Comparison of ENCODE assay signal across 8 cellular contexts in genomic region chr21:7925918-7926582, GRCh38.
DNase-seq lines count a peak whose midpoint lies in the region; ATAC-seq, FAIRE-seq and TF ChIP-seq lines count a peak whose summit lies in the region.
"Not testable (repeated sequence)": the region's sequence is repeated elsewhere in the genome, so short reads cannot be mapped to it uniquely, and the experiment has no call there.

No MANE protein-coding gene starts in this region.

- FAIRE-seq in K562 (lab: Jason Lieb, UNC) = not testable (repeated sequence)

- not testable (repeated sequence) for H3K27ac Mint-ChIP-seq in stimulated activated memory B cell treated with anti-CD40 and anti-IgM and Interleukin-4, amounts not matched to agents 10 μg/mL and 1 μg/mL and 100 μg/mL, for 72 hours

- not testable (repeated sequence) for H3K4me1 Mint-ChIP-seq in stimulated activated memory B cell treated with anti-CD40 and anti-IgM and Interleukin-4, amounts not matched to agents 10 μg/mL and 1 μg/mL and 100 μg/mL, for 72 hours

- in situ Hi-C loops in K562 (cut with MboI) = not testable (repeated sequence)

- not testable (repeated sequence) for TF ChIP-seq EP300 in K562 (IDR thresholded peaks at IDR 0.05; ENCODE audit: low read length)

- H3K9me3 ChIP-seq in K562 (replicated peaks; ENCODE audit: control insufficient read depth, insufficient read depth, low read depth, low read length) = not testable (repeated sequence)
- peaks cover 9 to 62% of the 10 kb centered on the region in 2 donors for H3K9me3 ChIP-seq in lung (ENCODE audit: control insufficient read depth in 2 of 2, insufficient read depth in 1 of 2, low read length in 1 of 2)

- not testable (repeated sequence) for H3K9me3 Mint-ChIP-seq in stimulated activated memory B cell treated with anti-CD40 and anti-IgM and Interleukin-4, amounts not matched to agents 10 μg/mL and 1 μg/mL and 100 μg/mL, for 72 hours

- POLR2A ChIA-PET in K562 (lab: Yijun Ruan, JAX) = not testable (repeated sequence)

- H3K4me3 ChIP-seq in K562, lung: not testable (repeated sequence)

- peaks cover 28% of the 10 kb centered on the region for H3K36me3 Mint-ChIP-seq in stimulated activated memory B cell treated with anti-CD40 and anti-IgM and Interleukin-4, amounts not matched to agents 10 μg/mL and 1 μg/mL and 100 μg/mL, for 72 hours

- TF ChIP-seq CTCF in K562 (IDR thresholded peaks at IDR 0.05 in 2 of 3, conservative IDR thresholded peaks at IDR 0.05 in 1 of 3; ENCODE audit: insufficient read depth in 2 of 3, low read depth in 1 of 3, low read length in 3 of 3); lung (IDR thresholded peaks at IDR 0.05; ENCODE audit: control extremely low read depth, extremely low read depth): not testable (repeated sequence)

- intact Hi-C loops in K562 (cut with micrococcal nuclease); left cardiac atrium (cut with DNase I): not testable (repeated sequence)

- not testable (repeated sequence) for H3K27me3 ChIP-seq in K562 (ENCODE audit: control insufficient read depth in 2 of 2, insufficient read depth in 2 of 2, low read length in 2 of 2); lung (ENCODE audit: control insufficient read depth, insufficient read depth)

- not testable (repeated sequence) for BruUV-seq in K562 (replicated peaks; lab: Mats Ljungman, UMichigan)

- ATAC-seq in GM18520 (IDR thresholded peaks at IDR 0.05; ENCODE audit: unreplicated experiment) (peak; percentile 54), GM21717 (IDR thresholded peaks at IDR 0.05; ENCODE audit: unreplicated experiment) (peak; percentile 61), HG03097 (IDR thresholded peaks at IDR 0.05; ENCODE audit: low FRiP score, unreplicated experiment) (peak; percentile 72), HG03565 (IDR thresholded peaks at IDR 0.05; ENCODE audit: unreplicated experiment) (peak; percentile 48), K562 (peak; percentile 43; the same call in 1 of the 3 replicates), left cardiac atrium (peak; percentile 45 to 78), lung (ENCODE audit: insufficient read depth, low FRiP score) (peak; percentile 54)
- ATAC-seq in stimulated activated memory B cell treated with anti-CD40 and anti-IgM and Interleukin-4, amounts not matched to agents 10 μg/mL and 1 μg/mL and 100 μg/mL, for 72 hours = peak; percentile 73

- H3K36me3 ChIP-seq in K562 (ENCODE audit: control insufficient read depth, insufficient read depth, low read length); lung (ENCODE audit: control insufficient read depth in 2 of 2, insufficient read depth in 2 of 2, low read length in 2 of 2): not testable (repeated sequence)

- H3K79me2 ChIP-seq in K562 (ENCODE audit: control insufficient read depth, insufficient read depth, low read length) = not testable (repeated sequence)

- H3K27ac ChIP-seq in K562 (ENCODE audit: extremely low read depth, low read depth, low read length); lung (ENCODE audit: low read depth in 1 of 2, low read length in 1 of 2): not testable (repeated sequence)

- TF ChIP-seq POLR2A in K562 (conservative IDR thresholded peaks at IDR 0.05) = not testable (repeated sequence)

- CTCF ChIA-PET in K562 (lab: Yijun Ruan, JAX; ENCODE audit: low intra/inter-chr PET ratio) = not testable (repeated sequence)

- not testable (repeated sequence) for H3K9ac ChIP-seq in K562 (ENCODE audit: insufficient read depth in 1 of 2, low read depth in 2 of 2, low read length in 2 of 2)

- WGBS in K562 (ENCODE audit: insufficient coverage, low coverage, missing lambda C conversion rate) = 1% methylated on average over 16 of the region's 16 CpGs
- WGBS in lung, 2 donors = 69 to 72% methylated on average over 16 of the region's 16 CpGs

- not testable (repeated sequence) for H3K4me3 Mint-ChIP-seq in stimulated activated memory B cell treated with anti-CD40 and anti-IgM and Interleukin-4, amounts not matched to agents 10 μg/mL and 1 μg/mL and 100 μg/mL, for 72 hours

- not testable (repeated sequence) for H4K20me1 ChIP-seq in K562 (replicated peaks; ENCODE audit: control insufficient read depth, insufficient read depth, low read length)

- not testable (repeated sequence) for H3K9me1 ChIP-seq in K562 (ENCODE audit: control insufficient read depth, insufficient read depth, low read length)

- not testable (repeated sequence) for H3K4me1 ChIP-seq in K562 (replicated peaks in 1 of 2; ENCODE audit: control insufficient read depth in 2 of 2, insufficient read depth in 2 of 2, low read length in 2 of 2); lung (ENCODE audit: control insufficient read depth in 2 of 2, insufficient read depth in 2 of 2, low read length in 2 of 2)

- not testable (repeated sequence) for TF ChIP-seq RAD21 in K562 (CRISPR knock-in tag; conservative IDR thresholded peaks at IDR 0.05 in 1 of 2, IDR thresholded peaks at IDR 0.05 in 1 of 2)

- not testable (repeated sequence) for DNase-seq in K562 (ENCODE audit: extremely low read depth in 1 of 4, low spot score in 3 of 4); left cardiac atrium; lung (ENCODE audit: low spot score)

- not testable (repeated sequence) for H2AFZ ChIP-seq in K562 (ENCODE audit: low read depth, low read length)

- not testable (repeated sequence) for H3K27me3 Mint-ChIP-seq in stimulated activated memory B cell treated with anti-CD40 and anti-IgM and Interleukin-4, amounts not matched to agents 10 μg/mL and 1 μg/mL and 100 μg/mL, for 72 hours

- not testable (repeated sequence) for H3K4me2 ChIP-seq in K562 (ENCODE audit: insufficient read depth, low read length)

TF ChIP-seq in K562, 482 proteins besides CTCF, POLR2A, EP300 and RAD21:
- TF ChIP-seq OTX1 (CRISPR knock-in tag; IDR thresholded peaks at IDR 0.05) = peak; percentile 2; the same call in 1 of the 2 replicates
